ENCODE assay signal across 9 cellular contexts in genomic region chr7:5283421-5284303, GRCh38. TPM values are rescaled to one million over a fixed set of nuclear protein-coding genes. Genes with fewer than 3 reads are reported as not detected.
DNase-seq lines count a peak whose midpoint lies in the region; ATAC-seq and TF ChIP-seq lines count a peak whose summit lies in the region.
"Had no signal": no experiment of that assay in that cellular context is flagged by ENCODE, and none has a peak within 500 bp of the region (broad histone marks: within the 10 kb centered on the region; RNA-seq: fewer than 3 reads in every experiment).

No MANE protein-coding gene starts in this region.

- H3K9me3 Mint-ChIP-seq in glutamatergic neuron (ENCODE audit: unreplicated experiment), result peaks cover 3% of the 10 kb centered on the region
- H3K9me3 Mint-ChIP-seq: activated naive CD4-positive, alpha-beta T cell treated with anti-CD3 and anti-CD28 coated beads, Interleukin-2, amount 50 U/mL, for 24 hours had no signal

- peak overlapping the region; percentile 57 for H3K4me3 ChIP-seq in psoas muscle

- peak in 2 of 4 donors; percentile 42 to 43 for ATAC-seq in psoas muscle
- no peak for ATAC-seq in GM21367 (IDR thresholded peaks at IDR 0.05; ENCODE audit: unreplicated experiment)
- ATAC-seq in HG03571 (IDR thresholded peaks at IDR 0.05; ENCODE audit: unreplicated experiment), result no peak
- no peak for ATAC-seq in HG02798 (IDR thresholded peaks at IDR 0.05; ENCODE audit: poor library complexity, unreplicated experiment)

- H3K9me3 ChIP-seq in psoas muscle, result no peaks in the 10 kb centered on the region

- H3K27ac Mint-ChIP-seq in glutamatergic neuron (ENCODE audit: unreplicated experiment), result no peak overlapping the region
- H3K27ac Mint-ChIP-seq: activated naive CD4-positive, alpha-beta T cell treated with anti-CD3 and anti-CD28 coated beads, Interleukin-2, amount 50 U/mL, for 24 hours had no signal

- DNase-seq in DMS53 treated with DMSO at 0.1 percent for 48 hours (lab: John Stamatoyannopoulos, UW; ENCODE audit: unreplicated experiment) (peak; percentile 31), RPMI7951 (ENCODE audit: low read depth) (peak; percentile 28), glutamatergic neuron (peak; percentile 58), psoas muscle (no peak)
- DNase-seq in stimulated activated CD4-positive, alpha-beta T cell treated with anti-CD3 and anti-CD28 coated beads, Interleukin-4, amount 100 ng/mL, for 1 hour, result no peak

- WGBS in psoas muscle, 3 donors, result 16 to 23% (median 22%) methylated on average over 30 to 46 of the region's 46 CpGs

- no peak overlapping the region for H3K27ac ChIP-seq in psoas muscle

- peaks cover 11% of the 10 kb centered on the region for H3K27me3 Mint-ChIP-seq in glutamatergic neuron (ENCODE audit: unreplicated experiment)

- no peaks in the 10 kb centered on the region for H3K4me1 Mint-ChIP-seq in glutamatergic neuron (ENCODE audit: low read depth, unreplicated experiment)
- H3K4me1 Mint-ChIP-seq: activated naive CD4-positive, alpha-beta T cell treated with anti-CD3 and anti-CD28 coated beads, Interleukin-2, amount 50 U/mL, for 24 hours had no signal

- H3K27me3 ChIP-seq in psoas muscle (ENCODE audit: insufficient read depth in 3 of 3, low read length in 2 of 3), result peaks cover 0 to 5% (median 4%) of the 10 kb centered on the region in 3 donors

- H3K4me1 ChIP-seq in psoas muscle, result no peaks in the 10 kb centered on the region

- H3K4me3 Mint-ChIP-seq in glutamatergic neuron (ENCODE audit: unreplicated experiment), result no peak overlapping the region

- no peaks in the 10 kb centered on the region for H3K36me3 Mint-ChIP-seq in glutamatergic neuron (ENCODE audit: unreplicated experiment)
- H3K36me3 Mint-ChIP-seq: activated naive CD4-positive, alpha-beta T cell treated with anti-CD3 and anti-CD28 coated beads, Interleukin-2, amount 50 U/mL, for 24 hours had no signal

- intact Hi-C loops in psoas muscle (cut with DNase I), result no loop called here

- TF ChIP-seq CTCF in glutamatergic neuron (IDR thresholded peaks at IDR 0.05; ENCODE audit: partially characterized antibody, unreplicated experiment) (no peak), psoas muscle (IDR thresholded peaks at IDR 0.05) (no peak)

- no peaks in the 10 kb centered on the region for H3K36me3 ChIP-seq in psoas muscle (ENCODE audit: insufficient read depth in 1 of 2, low read depth in 1 of 2)

RNA-seq across cellular contexts. Expression of gene SLC29A4, which starts 0.9 kb away (rescaled TPM):
- 0.78 and 1.4 TPM in 2 replicates for total RNA-seq in RPMI7951 (2014; rRNA removed; shearing (Covaris generic))
- total RNA-seq in glutamatergic neuron (ENCODE audit: unreplicated experiment) (30.5 TPM), psoas muscle (1 to 10 TPM in 3 of 4 donors, under 1 TPM in 1; 0.77 to 3.4 (median 2.3) TPM)
- polyA plus RNA-seq in psoas muscle, result 1 to 10 TPM; 1.5 to 3.7 (median 2.6) TPM

Comparison
In these comparisons a context has a peak if more than half of its experiments do, and no peak if none do; other contexts are left out.
1. DNase-seq: peak in DMS53 treated with DMSO at 0.1 percent for 48 hours (single experiment), RPMI7951 (single experiment) and glutamatergic neuron (single experiment); none in psoas muscle (0 of 2) and stimulated activated CD4-positive, alpha-beta T cell treated with anti-CD3 and anti-CD28 coated beads, Interleukin-4, amount 100 ng/mL, for 1 hour (single experiment).